ENCODE assay signal across 8 cellular contexts in the genomic region with DNA sequence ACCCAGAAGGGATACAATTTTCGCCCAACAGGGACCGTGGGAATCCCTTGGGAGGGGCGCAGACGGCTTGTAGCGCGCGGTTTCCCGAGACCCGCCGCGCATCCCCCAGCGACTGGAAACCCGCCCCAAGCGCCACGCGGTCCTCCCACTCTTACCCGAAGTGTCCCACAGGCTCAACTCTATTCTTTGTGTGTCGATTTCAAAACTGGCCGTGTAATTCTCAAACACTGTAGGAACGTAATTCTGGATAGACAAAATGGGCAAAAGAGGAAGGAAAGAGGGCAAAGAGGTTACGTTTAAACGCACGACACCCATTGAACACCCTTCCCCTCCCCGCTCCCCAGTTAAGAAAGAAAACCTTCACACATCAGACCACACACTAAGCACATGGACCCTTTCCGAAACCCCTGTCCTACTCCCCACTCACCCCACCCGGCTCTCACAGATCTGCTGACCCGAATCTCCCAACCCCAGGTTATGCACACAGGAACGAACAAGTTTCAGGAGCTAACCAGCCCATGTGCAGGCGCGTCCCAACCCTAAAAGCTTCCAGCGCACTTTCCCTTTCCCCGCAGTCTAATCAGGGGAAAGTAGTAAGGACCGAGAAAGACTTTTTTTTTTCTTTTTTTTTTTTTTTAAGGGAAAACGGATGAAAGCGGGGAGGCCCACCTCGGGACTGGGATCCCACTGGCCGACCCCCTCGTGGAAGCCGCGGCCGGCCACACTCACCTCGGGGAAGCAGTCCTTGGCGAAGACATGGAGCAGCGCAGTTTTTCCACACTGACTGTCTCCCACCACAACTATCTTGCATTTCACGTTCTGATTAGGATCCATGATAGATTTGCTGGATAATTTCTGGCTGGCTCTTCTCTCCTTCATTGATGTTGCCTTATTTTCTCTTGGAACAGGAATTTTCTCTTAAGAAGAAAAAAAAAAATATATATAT. TPM values are rescaled to one million over a fixed set of nuclear protein-coding genes. Genes with fewer than 3 reads are reported as not detected.
A peak's percentile ranks its signal among the peaks of the same experiment; 100 is the strongest.
DNase-seq lines count a peak whose midpoint lies in the region; ATAC-seq and TF ChIP-seq lines count a peak whose summit lies in the region.

No MANE protein-coding gene starts in this region.

- no peaks in the 10 kb centered on the region for H3K79me2 ChIP-seq in parathyroid adenoma

- no peaks in the 10 kb centered on the region for H3K36me3 ChIP-seq in parathyroid adenoma (ENCODE audit: control insufficient read depth, insufficient read depth, low read length)

- DNase-seq in activated T-cell treated with anti-CD3 and anti-CD28 coated beads, Interleukin-2, amount 50 U/mL, for 24 hours = no peak
- no peak for DNase-seq in activated T-cell treated with anti-CD3 and anti-CD28 coated beads, Interleukin-2, amount 50 U/mL, for 1 hour
- DNase-seq in foreskin keratinocyte = peak in 1 of 2 donors; percentile 8
- DNase-seq in cortex of kidney (lab: John Stamatoyannopoulos, UW) = no peak

- H3K36me3 Mint-ChIP-seq in activated T-cell treated with anti-CD3 and anti-CD28 coated beads, Interleukin-2, amount 50 U/mL, for 24 hours (ENCODE audit: low read depth) = no peaks in the 10 kb centered on the region

- H3K27me3 Mint-ChIP-seq in activated T-cell treated with anti-CD3 and anti-CD28 coated beads, Interleukin-2, amount 50 U/mL, for 24 hours = peaks cover 65% of the 10 kb centered on the region

- peak overlapping the region; percentile 87 for H2AFZ ChIP-seq in parathyroid adenoma

- H3K4me1 Mint-ChIP-seq in activated T-cell treated with anti-CD3 and anti-CD28 coated beads, Interleukin-2, amount 50 U/mL, for 24 hours (ENCODE audit: low read depth) = peaks cover 14% of the 10 kb centered on the region

- peak overlapping the region; percentile 90 for H3K4me2 ChIP-seq in parathyroid adenoma (ENCODE audit: low read length)

- H3K27me3 ChIP-seq in foreskin keratinocyte (no peaks in the 10 kb centered on the region), parathyroid adenoma (ENCODE audit: control insufficient read depth, insufficient read depth, low read length) (no peaks in the 10 kb centered on the region)

- ATAC-seq in SK-N-SH treated with all-trans-retinoic acid at 6 μM for 48 hours (peak; percentile 4), foreskin keratinocyte (no peak), GM18858 (IDR thresholded peaks at IDR 0.05; ENCODE audit: unreplicated experiment) (no peak), GM19452 (IDR thresholded peaks at IDR 0.05; ENCODE audit: unreplicated experiment) (no peak)

- no peaks in the 10 kb centered on the region for H3K9me3 ChIP-seq in parathyroid adenoma (ENCODE audit: control insufficient read depth, low read length)

- peak overlapping the region; percentile 9 for H3K4me3 Mint-ChIP-seq in activated T-cell treated with anti-CD3 and anti-CD28 coated beads, Interleukin-2, amount 50 U/mL, for 24 hours

- H3K27ac ChIP-seq in foreskin keratinocyte (peak overlapping the region; percentile 94), parathyroid adenoma (peak overlapping the region; percentile 16)

- TF ChIP-seq CTCF in foreskin keratinocyte (conservative IDR thresholded peaks at IDR 0.05) (no peak), parathyroid adenoma (IDR thresholded peaks at IDR 0.05) (no peak)

- no peaks in the 10 kb centered on the region for H3K9me3 Mint-ChIP-seq in activated T-cell treated with anti-CD3 and anti-CD28 coated beads, Interleukin-2, amount 50 U/mL, for 24 hours

- H3K9ac ChIP-seq in parathyroid adenoma = no peak overlapping the region

- no peak overlapping the region for H3K27ac Mint-ChIP-seq in activated T-cell treated with anti-CD3 and anti-CD28 coated beads, Interleukin-2, amount 50 U/mL, for 24 hours

- H3K4me3 ChIP-seq in parathyroid adenoma (ENCODE audit: low read depth, low read length) = peak overlapping the region; percentile 70

- H3K4me1 ChIP-seq in foreskin keratinocyte (peaks cover 24% of the 10 kb centered on the region), parathyroid adenoma (no peaks in the 10 kb centered on the region)

TF ChIP-seq in SK-N-SH treated with all-trans-retinoic acid at 6 μM for 48 hours, 23 proteins besides CTCF, POLR2A, EP300 and RAD21:
- TF ChIP-seq ZNF565 (CRISPR knock-in tag; conservative IDR thresholded peaks at IDR 0.05; ENCODE audit: low read depth) (no peak), CREB5 (CRISPR knock-in tag; IDR thresholded peaks at IDR 0.05; ENCODE audit: low read depth) (0 out of 2 replicates have a peak, but pooled peaks have one; percentile 1), ESRRG (CRISPR knock-in tag; IDR thresholded peaks at IDR 0.05) (no peak), TSHZ2 (CRISPR knock-in tag; IDR thresholded peaks at IDR 0.05) (no peak), ZNF8 (CRISPR knock-in tag; IDR thresholded peaks at IDR 0.05) (no peak), ARNTL (CRISPR knock-in tag; IDR thresholded peaks at IDR 0.05; ENCODE audit: borderline replicate concordance, low read depth) (no peak), CSDC2 (CRISPR knock-in tag; IDR thresholded peaks at IDR 0.05) (no peak), BACH2 (CRISPR knock-in tag; IDR thresholded peaks at IDR 0.05; ENCODE audit: borderline replicate concordance) (no peak), ZNF70 (CRISPR knock-in tag; IDR thresholded peaks at IDR 0.05) (peak; percentile 72)
- TF ChIP-seq, protein P1, sequence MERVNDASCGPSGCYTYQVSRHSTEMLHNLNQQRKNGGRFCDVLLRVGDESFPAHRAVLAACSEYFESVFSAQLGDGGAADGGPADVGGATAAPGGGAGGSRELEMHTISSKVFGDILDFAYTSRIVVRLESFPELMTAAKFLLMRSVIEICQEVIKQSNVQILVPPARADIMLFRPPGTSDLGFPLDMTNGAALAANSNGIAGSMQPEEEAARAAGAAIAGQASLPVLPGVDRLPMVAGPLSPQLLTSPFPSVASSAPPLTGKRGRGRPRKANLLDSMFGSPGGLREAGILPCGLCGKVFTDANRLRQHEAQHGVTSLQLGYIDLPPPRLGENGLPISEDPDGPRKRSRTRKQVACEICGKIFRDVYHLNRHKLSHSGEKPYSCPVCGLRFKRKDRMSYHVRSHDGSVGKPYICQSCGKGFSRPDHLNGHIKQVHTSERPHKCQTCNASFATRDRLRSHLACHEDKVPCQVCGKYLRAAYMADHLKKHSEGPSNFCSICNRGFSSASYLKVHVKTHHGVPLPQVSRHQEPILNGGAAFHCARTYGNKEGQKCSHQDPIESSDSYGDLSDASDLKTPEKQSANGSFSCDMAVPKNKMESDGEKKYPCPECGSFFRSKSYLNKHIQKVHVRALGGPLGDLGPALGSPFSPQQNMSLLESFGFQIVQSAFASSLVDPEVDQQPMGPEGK (CRISPR knock-in tag; IDR thresholded peaks at IDR 0.05; ENCODE audit: borderline replicate concordance) = no peak

RNA-seq across cellular contexts. Expression of gene RND3, which starts 0.7 kb away (rescaled TPM):
- 60.8 and 61.3 TPM in 2 replicates for total RNA-seq in foreskin keratinocyte
- 23.7 and 29.0 TPM in 2 replicates for polyA plus RNA-seq in foreskin keratinocyte
